8 cellular contexts compared by ENCODE assay signal in the genomic region with DNA sequence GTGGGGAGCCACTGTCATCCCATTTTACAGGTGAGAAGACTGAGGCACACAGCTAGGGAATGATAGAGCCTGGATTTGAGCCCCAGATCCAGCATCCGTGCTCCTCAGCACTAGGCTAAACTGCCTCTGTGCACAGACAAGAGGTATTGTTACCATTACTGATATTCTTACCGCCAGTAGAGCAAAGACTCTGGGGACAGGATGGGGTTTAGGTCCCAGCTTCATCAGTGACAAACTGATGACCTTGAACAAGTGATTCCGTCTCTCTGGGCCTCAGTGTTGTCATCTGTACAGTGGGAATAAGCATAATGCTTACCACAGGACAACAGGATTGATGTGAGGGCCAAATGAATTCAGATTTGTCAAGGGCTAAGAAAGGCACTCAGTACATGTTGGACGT.
"Had no signal": no experiment of that assay in that cellular context is flagged by ENCODE, and none has a peak within 500 bp of the region (broad histone marks: within the 10 kb centered on the region; RNA-seq: fewer than 3 reads in every experiment).

No MANE protein-coding gene starts in this region.

- H3K9ac ChIP-seq: KMS-11 had no signal

- FAIRE-seq: H1, H54, HTR-8/SVneo had no signal

- DNase-seq: H9, HCEC 1CT, KBM-7 had no signal

- H3K27ac ChIP-seq: KMS-11 had no signal

- H3K4me2 ChIP-seq: GM23338, KMS-11 had no signal

- H3K4me3 ChIP-seq: GM23338 had no signal

- ATAC-seq: GM23338 had no signal

- H2AFZ ChIP-seq: GM23338 had no signal
